8 cellular contexts compared by ENCODE assay signal in genomic region chr3:184135149-184135910, GRCh38. TPM values are rescaled to one million over a fixed set of nuclear protein-coding genes. Genes with fewer than 3 reads are reported as not detected.
DNase-seq lines count a peak whose midpoint lies in the region; ATAC-seq and TF ChIP-seq lines count a peak whose summit lies in the region.

Gene EIF2B5, plus strand, starts transcription at chr3:184135358. Its CDS starts 28 bp downstream, at chr3:184135386.

- in situ Hi-C loops in GM13977 (cut with MboI; ENCODE audit: low pct_unique_long_range_greater_than_20kb, low sequenced_read_pairs, unreplicated experiment): no loop called here

- H3K4me1 ChIP-seq in vagina: peaks cover 31% of the 10 kb centered on the region

- intact Hi-C loops in left ventricle myocardium superior (cut with micrococcal nuclease) (no loop called here), vagina (cut with DNase I) (loop anchor here (2.0 to 5.0 kb wide), 2 partner anchors 52 to 113 kb away; partner anchors contain the start of genes ABCF3, ALG3 and EEF1AKMT4)

- H3K27ac Mint-ChIP-seq in T-helper 1 cell treated with Interleukin-12 subunit alpha and Interleukin-12 subunit beta and Interleukin-4 antibody, amounts not matched to agents 30 μg/mL and 1 μg/mL, for 36 hours: peak within 1 kb of the TSS; percentile 92

- DNase-seq in GM13977 (ENCODE audit: low spot score) (peak; percentile 87), NCI-H1694 (lab: John Stamatoyannopoulos, UW) (peak; percentile 97), amygdala (lab: John Stamatoyannopoulos, UW) (peak; percentile 54 to 96 (median 89)), left ventricle myocardium superior (peak; percentile 94), pulmonary artery endothelial cell (ENCODE audit: low read depth, low spot score) (peak; percentile 75), vagina (ENCODE audit: extremely low spot score in 2 of 2) (peak in 1 of 2 donors; percentile 91)

- no peaks in the 10 kb centered on the region for H3K9me3 ChIP-seq in vagina

- peaks cover 26% of the 10 kb centered on the region for H3K4me1 Mint-ChIP-seq in T-helper 1 cell treated with Interleukin-12 subunit alpha and Interleukin-12 subunit beta and Interleukin-4 antibody, amounts not matched to agents 30 μg/mL and 1 μg/mL, for 36 hours (ENCODE audit: low read depth)

- peak in 1 of 2 donors; percentile 37 for TF ChIP-seq POLR2A in vagina (IDR thresholded peaks at IDR 0.05)

- H3K27ac ChIP-seq in vagina: peak within 1 kb of the TSS; percentile 91

- TF ChIP-seq CTCF in GM13977 (IDR thresholded peaks at IDR 0.05; ENCODE audit: extremely low read depth, insufficient read depth, missing control alignments) (peak; percentile 33), vagina (IDR thresholded peaks at IDR 0.05) (peak in 2 of 3 experiments; percentile 14 to 42)

- no peaks in the 10 kb centered on the region for H3K27me3 ChIP-seq in vagina

- H3K4me3 ChIP-seq in vagina: peak within 1 kb of the TSS; percentile 80 to 89

- peaks cover 0 to 15% of the 10 kb centered on the region in 2 donors for H3K36me3 ChIP-seq in vagina

- ATAC-seq in HG02884 (IDR thresholded peaks at IDR 0.05; ENCODE audit: unreplicated experiment) (peak; percentile 87), left ventricle myocardium superior (peak; percentile 95)

- H3K9me3 Mint-ChIP-seq in T-helper 1 cell treated with Interleukin-12 subunit alpha and Interleukin-12 subunit beta and Interleukin-4 antibody, amounts not matched to agents 30 μg/mL and 1 μg/mL, for 36 hours: no peaks in the 10 kb centered on the region

- peaks cover 10% of the 10 kb centered on the region for H3K27me3 Mint-ChIP-seq in T-helper 1 cell treated with Interleukin-12 subunit alpha and Interleukin-12 subunit beta and Interleukin-4 antibody, amounts not matched to agents 30 μg/mL and 1 μg/mL, for 36 hours (ENCODE audit: low read depth)

- H3K36me3 Mint-ChIP-seq in T-helper 1 cell treated with Interleukin-12 subunit alpha and Interleukin-12 subunit beta and Interleukin-4 antibody, amounts not matched to agents 30 μg/mL and 1 μg/mL, for 36 hours (ENCODE audit: low read depth): peaks cover 13% of the 10 kb centered on the region

- H3K4me3 Mint-ChIP-seq in T-helper 1 cell treated with Interleukin-12 subunit alpha and Interleukin-12 subunit beta and Interleukin-4 antibody, amounts not matched to agents 30 μg/mL and 1 μg/mL, for 36 hours: peak within 1 kb of the TSS; percentile 93

RNA-seq across cellular contexts. Expression of gene EIF2B5, which starts in this region (rescaled TPM):
- total RNA-seq in left ventricle myocardium superior (33.1 TPM), pulmonary artery endothelial cell (41.0 and 53.0 TPM in 2 replicates), vagina (30.2 TPM)
